ENCODE assay signal across 7 cellular contexts in genomic region chr6:14711056-14711703, GRCh38.
DNase-seq lines count a peak whose midpoint lies in the region; ATAC-seq, FAIRE-seq and TF ChIP-seq lines count a peak whose summit lies in the region.

No MANE protein-coding gene starts in this region.

- FAIRE-seq in bronchial epithelial cell (lab: Jason Lieb, UNC): peak; percentile 43

- no peaks in the 10 kb centered on the region for H3K36me3 ChIP-seq in bronchial epithelial cell (ENCODE audit: control insufficient read depth, insufficient read depth, low read length)

- in situ Hi-C loops in SK-MEL-5 (cut with HindIII; ENCODE audit: low pct_unique_long_range_greater_than_20kb, low sequenced_read_pairs): no loop called here

- H3K4me3 ChIP-seq in HL-60 (replicated peaks; ENCODE audit: insufficient read depth, low read length): no peak overlapping the region
- no peak overlapping the region for H3K4me3 ChIP-seq in bronchial epithelial cell (ENCODE audit: low read depth, low read length)

- H3K27ac ChIP-seq in HL-60 (replicated peaks): peak overlapping the region; percentile 39

- H3K27me3 ChIP-seq in HL-60 (ENCODE audit: insufficient read depth, poor library complexity, severe bottlenecking) (no peaks in the 10 kb centered on the region), bronchial epithelial cell (ENCODE audit: control insufficient read depth, insufficient read depth, low read length) (no peaks in the 10 kb centered on the region)

- TF ChIP-seq CTCF in HL-60 (IDR thresholded peaks at IDR 0.05; ENCODE audit: insufficient read depth, low read length) (peak; percentile 80), bronchial epithelial cell (IDR thresholded peaks at IDR 0.05; ENCODE audit: insufficient read depth, low read length, severe bottlenecking) (peak; percentile 82)

- DNase-seq in ELR (ENCODE audit: low read depth): peak; percentile 97
- peak; percentile 66 to 89 for DNase-seq in HL-60 (ENCODE audit: low read depth in 1 of 2, low spot score in 1 of 2)
- DNase-seq in SK-MEL-5 (ENCODE audit: low read depth, low spot score): peak; percentile 87
- DNase-seq in bronchial epithelial cell (ENCODE audit: low read depth): peak; percentile 96
- peak; percentile 55 for DNase-seq in mucosa of gallbladder (ENCODE audit: low spot score)
- no peak for DNase-seq in NCI-H345 treated with DMSO at 0.1 percent for 48 hours (lab: John Stamatoyannopoulos, UW; ENCODE audit: unreplicated experiment)

- ATAC-seq in HG03469 (IDR thresholded peaks at IDR 0.05; ENCODE audit: unreplicated experiment): no peak
